ENCODE assay signal across 8 cellular contexts in genomic region chr14:69612014-69612758, GRCh38. TPM values are rescaled to one million over a fixed set of nuclear protein-coding genes. Genes with fewer than 3 reads are reported as not detected.
DNase-seq lines count a peak whose midpoint lies in the region; ATAC-seq and TF ChIP-seq lines count a peak whose summit lies in the region.

No MANE protein-coding gene starts in this region.

- peak overlapping the region; percentile 95 for H3K4me2 ChIP-seq in Loucy (ENCODE audit: low read depth, low read length, poor library complexity, severe bottlenecking)

- no peak for TF ChIP-seq POLR2A in stomach (IDR thresholded peaks at IDR 0.05)

- H3K36me3 ChIP-seq in Loucy (ENCODE audit: insufficient read depth, low read length) (no peaks in the 10 kb centered on the region), stomach (no peaks in the 10 kb centered on the region)

- WGBS in stomach, 5 donors = 0 to 1% (median 0%) methylated on average over 17 to 47 of the region's 47 CpGs

- peak overlapping the region; percentile 94 for H3K4me3 ChIP-seq in Loucy (ENCODE audit: low read length, poor library complexity, severe bottlenecking)
- H3K4me3 ChIP-seq in stomach = peak overlapping the region; percentile 65 to 90 (median 82)

- no peak for TF ChIP-seq CTCF in Loucy (conservative IDR thresholded peaks at IDR 0.05; ENCODE audit: low read length)
- TF ChIP-seq CTCF in stomach (IDR thresholded peaks at IDR 0.05) = no peak

- no peaks in the 10 kb centered on the region for H3K9me3 ChIP-seq in Loucy (ENCODE audit: insufficient read depth, low read depth, low read length)
- H3K9me3 ChIP-seq in stomach = no peaks in the 10 kb centered on the region

- no peaks in the 10 kb centered on the region for H3K27me3 ChIP-seq in Loucy (ENCODE audit: insufficient read depth, low read length, poor library complexity, severe bottlenecking)
- H3K27me3 ChIP-seq in stomach = no peaks in the 10 kb centered on the region

- H3K79me2 ChIP-seq in Loucy (ENCODE audit: insufficient read depth, low read length) = peaks cover 62% of the 10 kb centered on the region

- peak; percentile 6 for ATAC-seq in GM21619 (IDR thresholded peaks at IDR 0.05; ENCODE audit: unreplicated experiment)

- no peaks in the 10 kb centered on the region for H3K9me2 ChIP-seq in Loucy (replicated peaks; ENCODE audit: low read depth, low read length)

- H3K9ac ChIP-seq in Loucy (ENCODE audit: low read depth, low read length, poor library complexity, severe bottlenecking) = peak overlapping the region; percentile 99

- peaks cover 31% of the 10 kb centered on the region for H4K20me1 ChIP-seq in Loucy (ENCODE audit: insufficient read depth, low read length, poor library complexity, severe bottlenecking)

- TF ChIP-seq EP300 in stomach (IDR thresholded peaks at IDR 0.05) = no peak

- H3K4me1 ChIP-seq in Loucy (ENCODE audit: insufficient read depth, low read length, poor library complexity, severe bottlenecking) = peaks cover 62% of the 10 kb centered on the region
- H3K4me1 ChIP-seq in stomach = peaks cover 53 to 66% (median 55%) of the 10 kb centered on the region in 4 donors

- intact Hi-C loops in stomach (cut with DNase I; ENCODE audit: low total_unique reads) = no loop called here

- H3F3A ChIP-seq in Loucy (ENCODE audit: low read depth) = no peaks in the 10 kb centered on the region

- DNase-seq in COR-L47 (lab: John Stamatoyannopoulos, UW) = peak; percentile 26
- peak; percentile 61 for DNase-seq in activated CD4-positive, CD25-positive, alpha-beta regulatory T cell treated with anti-CD3 and anti-CD28 coated beads, Interleukin-2, amount 50 U/mL, for 72 hours
- peak; percentile 28 for DNase-seq in effector CD8-positive, alpha-beta T cell (lab: John Stamatoyannopoulos, UW)
- peak; percentile 42 to 44 for DNase-seq in lung microvascular endothelial cell (ENCODE audit: low read depth in 2 of 2)
- DNase-seq in stomach = no peak
- DNase-seq in cerebellar nuclear complex (lab: John Stamatoyannopoulos, UW) = no peak

- 0 out of 2 replicates have a peak overlapping the region, but pooled peaks have one; percentile 19 for H2AFZ ChIP-seq in Loucy (ENCODE audit: low read length)

- H3K27ac ChIP-seq in stomach = peak overlapping the region; percentile 96 to 100 (median 99)

RNA-seq across cellular contexts. Expression of gene SUSD6, which starts 0.8 kb away (rescaled TPM):
- 8.1 and 11.3 TPM in 2 replicates for total RNA-seq in lung microvascular endothelial cell
- 10 to 100 TPM; 23.7 to 39.0 (median 31.9) TPM for total RNA-seq in stomach
- 10 to 100 TPM in 1 of 3 donors, 1 to 10 TPM in 2; 4.9 to 10.3 (median 7.0) TPM for polyA plus RNA-seq in stomach

RNA-seq across cellular contexts. Expression of gene CCDC177, which starts 37.5 kb away (rescaled TPM):
- not detected in 2 replicates for total RNA-seq in lung microvascular endothelial cell
- total RNA-seq in stomach = under 1 TPM in 1 of 5 donors, not detected in 4; 0.18 TPM
- under 1 TPM in 2 of 3 donors, not detected in 1; 0.03 to 0.25 TPM for polyA plus RNA-seq in stomach

Comparison
In these comparisons a context has a peak if more than half of its experiments do, and no peak if none do; other contexts are left out.
1. DNase-seq: peak in COR-L47 (single experiment), activated CD4-positive, CD25-positive, alpha-beta regulatory T cell treated with anti-CD3 and anti-CD28 coated beads, Interleukin-2, amount 50 U/mL, for 72 hours (single experiment), effector CD8-positive, alpha-beta T cell (single experiment) and lung microvascular endothelial cell (2 of 2); none in stomach (single experiment) and cerebellar nuclear complex (0 of 2).